8 cellular contexts compared by ENCODE assay signal in the genomic region with DNA sequence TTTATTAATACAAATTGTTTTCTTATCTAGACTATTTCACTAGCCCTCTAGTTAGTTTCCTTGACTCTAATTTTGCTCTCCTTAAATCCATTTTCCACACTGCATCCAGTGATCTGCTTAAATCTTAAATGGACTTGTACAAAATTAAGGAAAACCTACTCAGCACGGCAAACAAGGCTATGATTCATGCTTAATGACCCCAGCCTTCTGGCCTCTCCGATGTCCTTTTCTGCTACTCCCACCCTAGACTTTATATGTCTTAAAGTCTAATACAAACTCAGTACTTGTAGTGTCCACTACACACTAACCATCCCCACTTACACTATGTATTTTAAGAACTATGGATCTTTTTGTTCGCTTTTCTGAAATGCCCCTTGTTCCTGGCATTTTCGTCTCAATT. TPM values are rescaled to one million over a fixed set of nuclear protein-coding genes. Genes with fewer than 3 reads are reported as not detected.
DNase-seq lines count a peak whose midpoint lies in the region; ATAC-seq and TF ChIP-seq lines count a peak whose summit lies in the region.

No MANE protein-coding gene starts in this region.

- H3K36me3 ChIP-seq in stomach = peaks cover 0 to 16% (median 3%) of the 10 kb centered on the region in 4 donors

- TF ChIP-seq EP300 in stomach (IDR thresholded peaks at IDR 0.05) = no peak

- no peak for DNase-seq in T-helper 2 cell treated with Interferon-gamma antibody and Interleukin-4, amounts not matched to agents 5 μg/mL and 100 μg/mL, for 36 hours (ENCODE audit: low spot score)
- DNase-seq in T-helper 2 cell = no peak
- DNase-seq in T-cell = no peak
- no peak for DNase-seq in glutamatergic neuron
- DNase-seq in stomach = no peak
- no peak for DNase-seq in stimulated activated CD4-positive, alpha-beta T cell treated with anti-CD3 and anti-CD28 coated beads, Interleukin-12 subunit alpha, Interleukin-12 subunit beta, amount 100 ng/mL, for 4 hours
- DNase-seq in DMS79 (lab: John Stamatoyannopoulos, UW) = no peak

- peak overlapping the region; percentile 60 to 85 (median 76) for H3K4me3 ChIP-seq in stomach

- H3K9me3 Mint-ChIP-seq in T-helper 2 cell treated with Interferon-gamma antibody and Interleukin-4, amounts not matched to agents 5 μg/mL and 100 μg/mL, for 36 hours = peaks cover 3% of the 10 kb centered on the region
- no peaks in the 10 kb centered on the region for H3K9me3 Mint-ChIP-seq in T-cell
- H3K9me3 Mint-ChIP-seq in glutamatergic neuron (ENCODE audit: unreplicated experiment) = peaks cover 11% of the 10 kb centered on the region

- TF ChIP-seq CTCF in glutamatergic neuron (IDR thresholded peaks at IDR 0.05; ENCODE audit: partially characterized antibody, unreplicated experiment) (no peak), stomach (IDR thresholded peaks at IDR 0.05) (no peak)

- TF ChIP-seq POLR2A in stomach (IDR thresholded peaks at IDR 0.05) = no peak

- POLR2A ChIA-PET in T-cell (lab: Charles Lee) = interaction anchor here (0.5 to 0.6 kb wide), 4 partner anchors 91 to 216 kb away, joined by 6 to 8 read pairs (median 7); no protein-coding TSS in a partner anchor

- H3K4me3 Mint-ChIP-seq in T-helper 2 cell treated with Interferon-gamma antibody and Interleukin-4, amounts not matched to agents 5 μg/mL and 100 μg/mL, for 36 hours = peak overlapping the region; percentile 90
- H3K4me3 Mint-ChIP-seq in T-cell = peak overlapping the region; percentile 88 to 94 (median 92)
- H3K4me3 Mint-ChIP-seq in glutamatergic neuron (ENCODE audit: unreplicated experiment) = peak overlapping the region; percentile 99

- CTCF ChIA-PET in T-cell (lab: Charles Lee) = interaction anchor here (0.6 to 0.7 kb wide), 2 partner anchors 13 to 21 kb away, joined by 6 to 7 read pairs; no protein-coding TSS in a partner anchor

- no peaks in the 10 kb centered on the region for H3K27me3 ChIP-seq in stomach

- 34 to 45% (median 37%) methylated on average over 4 of the region's 4 CpGs for WGBS in stomach, 5 donors

- H3K36me3 Mint-ChIP-seq in T-helper 2 cell treated with Interferon-gamma antibody and Interleukin-4, amounts not matched to agents 5 μg/mL and 100 μg/mL, for 36 hours (ENCODE audit: low read depth) = peaks cover 49% of the 10 kb centered on the region
- H3K36me3 Mint-ChIP-seq in T-cell = peaks cover 23% of the 10 kb centered on the region
- no peaks in the 10 kb centered on the region for H3K36me3 Mint-ChIP-seq in glutamatergic neuron (ENCODE audit: unreplicated experiment)

- peak overlapping the region in 3 of 5 donors; percentile 7 to 100 (median 99) for H3K27ac ChIP-seq in stomach

- H3K4me1 ChIP-seq in stomach = peaks cover 6 to 64% (median 40%) of the 10 kb centered on the region in 4 donors

- no peaks in the 10 kb centered on the region for H3K9me3 ChIP-seq in stomach

- peak overlapping the region; percentile 98 for H3K27ac Mint-ChIP-seq in T-helper 2 cell treated with Interferon-gamma antibody and Interleukin-4, amounts not matched to agents 5 μg/mL and 100 μg/mL, for 36 hours
- peak overlapping the region in 1 of 2 donors; percentile 36 for H3K27ac Mint-ChIP-seq in T-cell
- no peak overlapping the region for H3K27ac Mint-ChIP-seq in glutamatergic neuron (ENCODE audit: unreplicated experiment)

- no peaks in the 10 kb centered on the region for H3K27me3 Mint-ChIP-seq in T-helper 2 cell treated with Interferon-gamma antibody and Interleukin-4, amounts not matched to agents 5 μg/mL and 100 μg/mL, for 36 hours (ENCODE audit: low read depth)
- H3K27me3 Mint-ChIP-seq in T-cell (no peaks in the 10 kb centered on the region), glutamatergic neuron (ENCODE audit: unreplicated experiment) (peaks cover 2% of the 10 kb centered on the region)

- peaks cover 44% of the 10 kb centered on the region for H3K4me1 Mint-ChIP-seq in T-helper 2 cell treated with Interferon-gamma antibody and Interleukin-4, amounts not matched to agents 5 μg/mL and 100 μg/mL, for 36 hours (ENCODE audit: low read depth)
- H3K4me1 Mint-ChIP-seq in T-cell (peaks cover 54 to 75% (median 67%) of the 10 kb centered on the region in 3 donors), glutamatergic neuron (ENCODE audit: low read depth, unreplicated experiment) (peaks cover 15% of the 10 kb centered on the region)

- ATAC-seq in T-cell (replicated peaks in 1 of 4) = no peak
- no peak for ATAC-seq in GM21367 (IDR thresholded peaks at IDR 0.05; ENCODE audit: unreplicated experiment)

- intact Hi-C loops in stomach (cut with DNase I; ENCODE audit: low total_unique reads) = no loop called here

RNA-seq across cellular contexts. Expression of a gene that starts 2.2 kb away (rescaled TPM):
- total RNA-seq in T-cell (10 to 100 TPM; 40.9 to 47.6 (median 44.8) TPM), glutamatergic neuron (ENCODE audit: unreplicated experiment) (24.2 TPM), stomach (10 to 100 TPM; 11.7 to 85.6 (median 22.3) TPM)
- polyA plus RNA-seq in stomach = 10 to 100 TPM in 1 of 3 donors, 1 to 10 TPM in 2; 8.2 to 10.7 (median 8.6) TPM

RNA-seq across cellular contexts. Expression of a gene that starts 2.5 kb away (rescaled TPM):
- total RNA-seq in T-cell (10 to 100 TPM in 1 of 5 donors, 1 to 10 TPM in 4; 7.4 to 10.1 (median 8.8) TPM), glutamatergic neuron (ENCODE audit: unreplicated experiment) (9.9 TPM), stomach (10 to 100 TPM in 3 of 5 donors, 1 to 10 TPM in 2; 1.2 to 50.4 (median 10.1) TPM)
- polyA plus RNA-seq in stomach = 1 to 10 TPM in 2 of 3 donors, under 1 TPM in 1; 0.31 to 4.9 (median 3.4) TPM
